Comparison of ENCODE assay signal across 9 cellular contexts in the genomic region with DNA sequence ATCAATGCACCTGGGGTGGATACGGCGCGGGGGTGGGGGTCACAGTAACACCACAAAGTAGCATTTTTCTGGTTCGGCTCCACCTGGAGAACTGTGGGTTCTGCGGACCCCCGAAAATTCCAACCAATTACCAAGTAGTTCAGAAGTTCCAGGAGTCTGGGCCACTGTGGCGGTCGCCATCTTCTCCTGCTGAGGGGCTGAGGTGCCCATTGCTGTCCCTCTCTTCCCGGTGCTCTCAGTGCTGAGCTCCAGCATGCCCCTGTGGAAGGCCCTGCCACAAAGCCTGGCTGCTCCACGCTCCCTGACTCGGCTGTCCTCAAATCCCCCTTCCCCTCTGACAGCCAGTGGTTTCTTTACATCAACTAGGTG.
A peak's percentile ranks its signal among the peaks of the same experiment; 100 is the strongest.
DNase-seq lines count a peak whose midpoint lies in the region; ATAC-seq, FAIRE-seq and TF ChIP-seq lines count a peak whose summit lies in the region.
"Had no signal": no experiment of that assay in that cellular context is flagged by ENCODE, and none has a peak within 500 bp of the region (broad histone marks: within the 10 kb centered on the region; RNA-seq: fewer than 3 reads in every experiment).

No MANE protein-coding gene starts in this region.

- WGBS in testis, 2 donors: 39 to 40% methylated on average over 11 of the region's 11 CpGs

- H3K79me2 ChIP-seq in DND-41 (ENCODE audit: insufficient read depth, low read length) (no peaks in the 10 kb centered on the region), OCI-LY3 (ENCODE audit: low read length) (no peaks in the 10 kb centered on the region), endothelial cell of umbilical vein (ENCODE audit: control insufficient read depth, insufficient read depth, low read length) (no peaks in the 10 kb centered on the region)

- H3K9ac ChIP-seq in DND-41 (ENCODE audit: low read depth, low read length) (no peak overlapping the region), OCI-LY3 (ENCODE audit: low read length) (no peak overlapping the region), endothelial cell of umbilical vein (replicated peaks; ENCODE audit: extremely low read depth, insufficient read depth, low read length) (no peak overlapping the region), rectal smooth muscle tissue (ENCODE audit: low read length) (no peak overlapping the region)

- H3K4me2 ChIP-seq in DND-41 (ENCODE audit: insufficient read depth, low read length): peak overlapping the region; percentile 71
- H3K4me2 ChIP-seq in OCI-LY3 (ENCODE audit: low read length): peak overlapping the region; percentile 92
- no peak overlapping the region for H3K4me2 ChIP-seq in endothelial cell of umbilical vein (ENCODE audit: insufficient read depth, low read length)

- no peak for TF ChIP-seq POLR2A in endothelial cell of umbilical vein (IDR thresholded peaks at IDR 0.05; ENCODE audit: low read depth, low read length)
- no peak for TF ChIP-seq POLR2A in testis (IDR thresholded peaks at IDR 0.05)

- H3K4me3 ChIP-seq in DND-41 (ENCODE audit: low read depth in 1 of 2, low read length in 2 of 2): peak overlapping the region in 1 of 2 experiments; percentile 54; a peak in 2 of 4 replicates
- peak overlapping the region; percentile 83 for H3K4me3 ChIP-seq in OCI-LY3 (ENCODE audit: low read length)
- no peak overlapping the region for H3K4me3 ChIP-seq in endothelial cell of umbilical vein (replicated peaks in 1 of 3; ENCODE audit: insufficient read depth in 1 of 3, low read depth in 1 of 3, low read length in 3 of 3)
- peak overlapping the region; percentile 90 for H3K4me3 ChIP-seq in rectal smooth muscle tissue (ENCODE audit: low read length)
- peak overlapping the region in 1 of 2 donors; percentile 60 for H3K4me3 ChIP-seq in testis

- peaks cover 16% of the 10 kb centered on the region for H3K4me1 ChIP-seq in DND-41 (ENCODE audit: insufficient read depth, low read length)
- peaks cover 10% of the 10 kb centered on the region for H3K4me1 ChIP-seq in OCI-LY3 (ENCODE audit: low read length)
- H3K4me1 ChIP-seq in endothelial cell of umbilical vein (ENCODE audit: control insufficient read depth, extremely low read depth, insufficient read depth, low read length): peaks cover 9% of the 10 kb centered on the region
- H3K4me1 ChIP-seq in rectal smooth muscle tissue (ENCODE audit: control insufficient read depth, insufficient read depth, low read length): peaks cover 40% of the 10 kb centered on the region
- H3K4me1 ChIP-seq in testis: peaks cover 9% of the 10 kb centered on the region

- H4K20me1 ChIP-seq in DND-41 (ENCODE audit: insufficient read depth, low read length): no peaks in the 10 kb centered on the region
- no peaks in the 10 kb centered on the region for H4K20me1 ChIP-seq in OCI-LY3 (ENCODE audit: insufficient read depth, low read length)
- H4K20me1 ChIP-seq in endothelial cell of umbilical vein (replicated peaks; ENCODE audit: control insufficient read depth, extremely low read depth, insufficient read depth, low read length): no peaks in the 10 kb centered on the region

- no peak overlapping the region for H3K27ac ChIP-seq in DND-41 (ENCODE audit: low read length)
- H3K27ac ChIP-seq in OCI-LY3 (ENCODE audit: low read length): no peak overlapping the region
- H3K27ac ChIP-seq in endothelial cell of umbilical vein (ENCODE audit: insufficient read depth, low read depth, low read length): no peak overlapping the region
- H3K27ac ChIP-seq in rectal smooth muscle tissue (ENCODE audit: low read depth, low read length): peak overlapping the region; percentile 86
- H3K27ac ChIP-seq in testis: no peak overlapping the region

- H3K9me3 ChIP-seq in DND-41 (ENCODE audit: insufficient read depth, low read length, severe bottlenecking) (peaks cover 4% of the 10 kb centered on the region), OCI-LY3 (ENCODE audit: insufficient read depth, low read length) (no peaks in the 10 kb centered on the region), endothelial cell of umbilical vein (replicated peaks; ENCODE audit: control insufficient read depth, insufficient read depth, low read length) (no peaks in the 10 kb centered on the region), testis (no peaks in the 10 kb centered on the region)

- dilution Hi-C loops in endothelial cell of umbilical vein (cut with MboI; ENCODE audit: extremely low pct_ligation_motif_present, low sequenced_read_pairs): no loop called here

- TF ChIP-seq CTCF in DND-41 (IDR thresholded peaks at IDR 0.05; ENCODE audit: borderline replicate concordance, extremely low read depth, low read length, poor library complexity, severe bottlenecking) (no peak), OCI-LY3 (IDR thresholded peaks at IDR 0.05; ENCODE audit: low read depth, low read length) (no peak), endothelial cell of umbilical vein (IDR thresholded peaks at IDR 0.05; ENCODE audit: extremely low read depth in 1 of 2, insufficient read depth in 1 of 2, low read depth in 1 of 2, low read length in 2 of 2) (no peak), testis (IDR thresholded peaks at IDR 0.05) (no peak)

- no TSS peak for BruUV-seq in endothelial cell of umbilical vein (replicated peaks; lab: Mats Ljungman, UMichigan)

- peak; percentile 4 for FAIRE-seq in endothelial cell of umbilical vein (lab: Jason Lieb, UNC)

- H3K36me3 ChIP-seq in DND-41 (ENCODE audit: insufficient read depth, low read length) (no peaks in the 10 kb centered on the region), OCI-LY3 (replicated peaks; ENCODE audit: low read depth, low read length) (no peaks in the 10 kb centered on the region), endothelial cell of umbilical vein (ENCODE audit: control insufficient read depth in 2 of 2, extremely low read depth in 1 of 2, insufficient read depth in 2 of 2, low read length in 2 of 2) (no peaks in the 10 kb centered on the region), rectal smooth muscle tissue (ENCODE audit: control insufficient read depth, insufficient read depth, low read length) (no peaks in the 10 kb centered on the region), testis (ENCODE audit: low read depth, missing control alignments) (no peaks in the 10 kb centered on the region)
- H3K36me3 ChIP-seq: left lung had no signal

- DNase-seq in DND-41 (no peak), endothelial cell of umbilical vein (ENCODE audit: low read depth, low spot score) (no peak), DMS79 treated with DMSO at 0.1 percent for 48 hours (lab: John Stamatoyannopoulos, UW) (no peak), HPDE6-E6E7 (ENCODE audit: extremely low spot score) (no peak), nucleus accumbens (lab: John Stamatoyannopoulos, UW) (no peak), testis (no peak)

- H3K27me3 ChIP-seq in DND-41 (ENCODE audit: insufficient read depth, low read length, poor library complexity): peaks cover 14% of the 10 kb centered on the region
- peaks cover 16% of the 10 kb centered on the region for H3K27me3 ChIP-seq in OCI-LY3 (ENCODE audit: low read depth, low read length)
- no peaks in the 10 kb centered on the region for H3K27me3 ChIP-seq in endothelial cell of umbilical vein (ENCODE audit: control insufficient read depth in 2 of 2, insufficient read depth in 2 of 2, low read length in 2 of 2)
- H3K27me3 ChIP-seq in rectal smooth muscle tissue (ENCODE audit: control insufficient read depth, insufficient read depth, low read length): no peaks in the 10 kb centered on the region
- no peaks in the 10 kb centered on the region for H3K27me3 ChIP-seq in testis

- CTCF ChIA-PET in endothelial cell of umbilical vein (lab: Charles Lee): interaction anchor here (0.6 to 4.2 kb wide), 26 partner anchors 9 to 364 kb away, joined by 3 to 38 read pairs (median 6); a partner anchor contains a TSS

- POLR2A ChIA-PET in endothelial cell of umbilical vein (lab: Charles Lee): no interaction called here

- H2AFZ ChIP-seq in DND-41 (ENCODE audit: low read depth, low read length) (peak overlapping the region; percentile 70; the same call in 1 of the 2 replicates), OCI-LY3 (ENCODE audit: low read depth, low read length) (peak overlapping the region; percentile 60; the same call in 1 of the 2 replicates), endothelial cell of umbilical vein (ENCODE audit: low read depth, low read length) (no peak overlapping the region)

- intact Hi-C loops in endothelial cell of umbilical vein (cut with micrococcal nuclease): loop anchor here (1.0 to 5.0 kb wide), 8 partner anchors 33 to 364 kb away; a partner anchor contains a TSS
- intact Hi-C loops in testis (cut with DNase I; ENCODE audit: low total_unique reads): loop anchor here (2.0 kb wide), 1 partner anchor 295 kb away; a partner anchor contains a TSS

- no peaks in the 10 kb centered on the region for H3K9me1 ChIP-seq in endothelial cell of umbilical vein (replicated peaks; ENCODE audit: control insufficient read depth, extremely low read depth, insufficient read depth, low read length)

- ATAC-seq in DND-41 (ENCODE audit: insufficient read depth, low read depth): no peak

TF ChIP-seq in endothelial cell of umbilical vein, 7 proteins besides CTCF, POLR2A, EP300 and RAD21:
- TF ChIP-seq JUN (IDR thresholded peaks at IDR 0.05; ENCODE audit: borderline replicate concordance, insufficient read depth, insufficient read length, low read depth) (no peak), FOS (IDR thresholded peaks at IDR 0.05; ENCODE audit: borderline replicate concordance, insufficient read depth, low read length) (no peak), POLR2AphosphoS5 (IDR thresholded peaks at IDR 0.05; ENCODE audit: insufficient read depth, low read depth, low read length) (no peak), GATA2 (IDR thresholded peaks at IDR 0.05; ENCODE audit: insufficient read depth, insufficient read length, low read depth, low read length) (no peak), EZH2 (IDR thresholded peaks at IDR 0.05; ENCODE audit: borderline replicate concordance, low read depth, low read length, severe bottlenecking) (no peak), MYC (IDR thresholded peaks at IDR 0.05; ENCODE audit: low read depth, low read length) (no peak)
- TF ChIP-seq, protein P1, sequence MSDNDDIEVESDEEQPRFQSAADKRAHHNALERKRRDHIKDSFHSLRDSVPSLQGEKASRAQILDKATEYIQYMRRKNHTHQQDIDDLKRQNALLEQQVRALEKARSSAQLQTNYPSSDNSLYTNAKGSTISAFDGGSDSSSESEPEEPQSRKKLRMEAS (IDR thresholded peaks at IDR 0.05; ENCODE audit: insufficient read depth, insufficient read length): no peak

Comparison
In these comparisons a context has a peak if more than half of its experiments do, and no peak if none do; other contexts are left out.
1. H3K4me3 ChIP-seq: peak in OCI-LY3 (single experiment) and rectal smooth muscle tissue (single experiment); none in endothelial cell of umbilical vein (0 of 3).